10 cellular contexts compared by ENCODE assay signal in genomic region chr18:77106331-77106730, GRCh38. TPM values are rescaled to one million over a fixed set of nuclear protein-coding genes. Genes with fewer than 3 reads are reported as not detected.
DNase-seq lines count a peak whose midpoint lies in the region; ATAC-seq and TF ChIP-seq lines count a peak whose summit lies in the region.
"Had no signal": no experiment of that assay in that cellular context is flagged by ENCODE, and none has a peak within 500 bp of the region (broad histone marks: within the 10 kb centered on the region; RNA-seq: fewer than 3 reads in every experiment).

No MANE protein-coding gene starts in this region.

- ATAC-seq in activated T-cell treated with anti-CD3 and anti-CD28 coated beads, Interleukin-2, amount 50 U/mL, for 4 hours = no peak
- ATAC-seq in naive B cell (ENCODE audit: low read depth in 2 of 2) = peak; percentile 36 to 37

- peaks cover 94% of the 10 kb centered on the region for H3K4me1 Mint-ChIP-seq in activated T-cell treated with anti-CD3 and anti-CD28 coated beads, Interleukin-2, amount 50 U/mL, for 4 hours (ENCODE audit: low read depth)
- peaks cover 60 to 81% (median 70%) of the 10 kb centered on the region in 3 donors for H3K4me1 Mint-ChIP-seq in naive B cell
- peaks cover 9% of the 10 kb centered on the region for H3K4me1 Mint-ChIP-seq in MCF 10A (ENCODE audit: insufficient read depth, unreplicated experiment)

- H3K36me3 Mint-ChIP-seq in activated T-cell treated with anti-CD3 and anti-CD28 coated beads, Interleukin-2, amount 50 U/mL, for 4 hours (ENCODE audit: insufficient read depth) = peaks cover 29% of the 10 kb centered on the region
- H3K36me3 Mint-ChIP-seq in naive B cell (peaks cover 0 to 28% of the 10 kb centered on the region in 2 donors), MCF 10A (ENCODE audit: insufficient read depth, unreplicated experiment) (peaks cover 26% of the 10 kb centered on the region)

- BruUV-seq in MCF 10A (replicated peaks; lab: Mats Ljungman, UMichigan) = no TSS peak

- H3K27ac ChIP-seq in suprapubic skin = peak overlapping the region; percentile 17
- H3K27ac ChIP-seq: 22Rv1 had no signal

- H3K36me3 ChIP-seq in suprapubic skin = no peaks in the 10 kb centered on the region

- H3K9me3 Mint-ChIP-seq in activated T-cell treated with anti-CD3 and anti-CD28 coated beads, Interleukin-2, amount 50 U/mL, for 4 hours = no peaks in the 10 kb centered on the region
- no peaks in the 10 kb centered on the region for H3K9me3 Mint-ChIP-seq in naive B cell
- H3K9me3 Mint-ChIP-seq in MCF 10A (ENCODE audit: unreplicated experiment) = no peaks in the 10 kb centered on the region

- CTCF ChIA-PET in MCF 10A (lab: Yijun Ruan, JAX) = no interaction called here

- TF ChIP-seq EP300 in suprapubic skin (IDR thresholded peaks at IDR 0.05) = no peak

- TF ChIP-seq POLR2A in suprapubic skin (IDR thresholded peaks at IDR 0.05) = no peak

- H3K4me3 ChIP-seq in suprapubic skin = no peak overlapping the region

- peaks cover 87% of the 10 kb centered on the region for H3K4me1 ChIP-seq in suprapubic skin

- peak; percentile 32 to 33 for DNase-seq in NOMO-1 (lab: John Stamatoyannopoulos, UW; ENCODE audit: unreplicated experiment in 2 of 2)
- no peak for DNase-seq in NOMO-1 treated with dmso at 0.1 percent for 144 hours (lab: John Stamatoyannopoulos, UW; ENCODE audit: unreplicated experiment)
- peak; percentile 65 for DNase-seq in activated T-cell treated with anti-CD3 and anti-CD28 coated beads, Interleukin-2, amount 50 U/mL, for 4 hours
- DNase-seq in naive B cell = no peak
- no peak for DNase-seq in suprapubic skin (ENCODE audit: low spot score in 2 of 2)
- DNase-seq in MCF 10A (ENCODE audit: unreplicated experiment) = no peak
- DNase-seq in NCI-H1417 (lab: John Stamatoyannopoulos, UW) = no peak
- DNase-seq in NCI-H2196 (lab: John Stamatoyannopoulos, UW; ENCODE audit: unreplicated experiment) = no peak
- DNase-seq: NCI-H446 had no signal

- 72% methylated on average over 15 of the region's 15 CpGs for WGBS in suprapubic skin

- TF ChIP-seq CTCF in suprapubic skin (IDR thresholded peaks at IDR 0.05) = no peak
- no peak for TF ChIP-seq CTCF in MCF 10A (IDR thresholded peaks at IDR 0.05; ENCODE audit: unreplicated experiment)

- H3K4me3 Mint-ChIP-seq in activated T-cell treated with anti-CD3 and anti-CD28 coated beads, Interleukin-2, amount 50 U/mL, for 4 hours = peak overlapping the region; percentile 29
- H3K4me3 Mint-ChIP-seq in naive B cell (peak overlapping the region in 6 of 8 donors; percentile 4 to 56 (median 47)), MCF 10A (ENCODE audit: unreplicated experiment) (no peak overlapping the region)

- POLR2A ChIA-PET in MCF 10A (lab: Yijun Ruan, JAX) = no interaction called here

- H3K9me3 ChIP-seq in suprapubic skin = no peaks in the 10 kb centered on the region

- no peaks in the 10 kb centered on the region for H3K27me3 ChIP-seq in suprapubic skin

- intact Hi-C loops in MCF 10A (cut with micrococcal nuclease) = no loop called here

- no peaks in the 10 kb centered on the region for H3K27me3 Mint-ChIP-seq in activated T-cell treated with anti-CD3 and anti-CD28 coated beads, Interleukin-2, amount 50 U/mL, for 4 hours (ENCODE audit: low read depth)
- H3K27me3 Mint-ChIP-seq in naive B cell (no peaks in the 10 kb centered on the region), MCF 10A (ENCODE audit: insufficient read depth, unreplicated experiment) (no peaks in the 10 kb centered on the region)

- peak overlapping the region in 4 of 6 donors; percentile 18 to 86 (median 72) for H3K27ac Mint-ChIP-seq in naive B cell
- H3K27ac Mint-ChIP-seq in MCF 10A (ENCODE audit: low read depth, unreplicated experiment) = no peak overlapping the region

RNA-seq across cellular contexts. Expression of gene MBP, which starts 26.3 kb away (rescaled TPM):
- total RNA-seq in activated T-cell treated with anti-CD3 and anti-CD28 coated beads, Interleukin-2, amount 50 U/mL, for 4 hours = 10 to 100 TPM; 28.1 to 32.9 (median 32.3) TPM
- polyA plus RNA-seq in naive B cell (ENCODE audit: low read depth in 6 of 6) = 10 to 100 TPM; 35.4 to 69.2 (median 66.6) TPM
- total RNA-seq in suprapubic skin = 100 to 1,000 TPM in 1 of 4 donors, 10 to 100 TPM in 3; 37.0 to 100 (median 69.3) TPM
- 31.6 and 31.7 TPM in 2 replicates for total RNA-seq in MCF 10A (2022)

Comparison
In these comparisons a context has a peak if more than half of its experiments do, and no peak if none do; other contexts are left out.
1. DNase-seq: peak in NOMO-1 (2 of 2) and activated T-cell treated with anti-CD3 and anti-CD28 coated beads, Interleukin-2, amount 50 U/mL, for 4 hours (single experiment); none in NOMO-1 treated with dmso at 0.1 percent for 144 hours (single experiment), naive B cell (single experiment), suprapubic skin (0 of 2), MCF 10A (single experiment), NCI-H1417 (0 of 3) and NCI-H2196 (single experiment).
2. ATAC-seq: peak in naive B cell (2 of 2); none in activated T-cell treated with anti-CD3 and anti-CD28 coated beads, Interleukin-2, amount 50 U/mL, for 4 hours (0 of 2).